In genomic region chr7:110264288-110264687, GRCh38 we compare ENCODE assay signal across 30 cellular contexts.
"Had no signal": no experiment of that assay in that cellular context is flagged by ENCODE, and none has a peak within 500 bp of the region (broad histone marks: within the 10 kb centered on the region; RNA-seq: fewer than 3 reads in every experiment).

No MANE protein-coding gene starts in this region.

- H3K36me3 Mint-ChIP-seq: neural progenitor cell; stimulated activated memory B cell treated with anti-CD40 and anti-IgM and Interleukin-4, amounts not matched to agents 10 μg/mL and 1 μg/mL and 100 μg/mL, for 72 hours; type B pancreatic cell had no signal

- H3K4me3 Mint-ChIP-seq: naive thymus-derived CD8-positive, alpha-beta T cell; natural killer cell treated with Interleukin-12 subunit alpha and Interleukin-12 subunit beta and Interleukin-15 and Interleukin-18, amount 100 ng/mL, for 72 hours; nephron progenitor cell; neural progenitor cell; stimulated activated memory B cell treated with anti-CD40 and anti-IgM and Interleukin-4, amounts not matched to agents 10 μg/mL and 1 μg/mL and 100 μg/mL, for 72 hours; stimulated activated naive CD8-positive, alpha-beta T cell treated with anti-CD3 and anti-CD28 coated beads, Interleukin-15, amount 100 ng/mL, for 72 hours; type B pancreatic cell had no signal

- H3K27me3 ChIP-seq: neural progenitor cell, ovary, right lobe of liver, sigmoid colon, suprapubic skin, testis, tibial artery, transverse colon, upper lobe of right lung, uterus had no signal

- H3K27ac Mint-ChIP-seq: naive thymus-derived CD8-positive, alpha-beta T cell; natural killer cell treated with Interleukin-12 subunit alpha and Interleukin-12 subunit beta and Interleukin-15 and Interleukin-18, amount 100 ng/mL, for 72 hours; nephron progenitor cell; neural progenitor cell; progenitor cell of endocrine pancreas; stimulated activated memory B cell treated with anti-CD40 and anti-IgM and Interleukin-4, amounts not matched to agents 10 μg/mL and 1 μg/mL and 100 μg/mL, for 72 hours; stimulated activated naive CD8-positive, alpha-beta T cell treated with anti-CD3 and anti-CD28 coated beads, Interleukin-15, amount 100 ng/mL, for 72 hours; type B pancreatic cell had no signal

- H2AFZ ChIP-seq: neural progenitor cell, parathyroid adenoma had no signal

- H3K27ac ChIP-seq: neural progenitor cell, ovary, parathyroid adenoma, psoas muscle, right lobe of liver, sigmoid colon, suprapubic skin, testis, tibial artery, transverse colon, upper lobe of right lung, uterus had no signal

- H3K9ac ChIP-seq: neural progenitor cell, parathyroid adenoma had no signal

- H3K36me3 ChIP-seq: neural progenitor cell, ovary, right lobe of liver, sigmoid colon, suprapubic skin, tibial artery, transverse colon, upper lobe of right lung, uterus had no signal

- H3K27me3 Mint-ChIP-seq: natural killer cell treated with Interleukin-12 subunit alpha and Interleukin-12 subunit beta and Interleukin-15 and Interleukin-18, amount 100 ng/mL, for 72 hours; progenitor cell of endocrine pancreas; stimulated activated memory B cell treated with anti-CD40 and anti-IgM and Interleukin-4, amounts not matched to agents 10 μg/mL and 1 μg/mL and 100 μg/mL, for 72 hours; stimulated activated naive CD8-positive, alpha-beta T cell treated with anti-CD3 and anti-CD28 coated beads, Interleukin-15, amount 100 ng/mL, for 72 hours; type B pancreatic cell had no signal

- H3K4me1 ChIP-seq: neural progenitor cell, parathyroid adenoma, psoas muscle, right lobe of liver, sigmoid colon, suprapubic skin, testis, tibial artery, transverse colon, upper lobe of right lung, uterus had no signal

- DNase-seq: naive thymus-derived CD8-positive, alpha-beta T cell; nephron progenitor cell; occipital lobe; ovary; posterior cingulate gyrus; psoas muscle; right cardiac atrium; right lobe of liver; sigmoid colon; small intestine; stimulated activated CD4-positive, alpha-beta T cell treated with anti-CD3 and anti-CD28 coated beads, Interleukin-1b, Interleukin-23, amount 100 ng/mL, for 48 hours; stimulated activated CD4-positive, alpha-beta T cell treated with anti-CD3 and anti-CD28 coated beads, Interleukin-4, amount 100 ng/mL, for 1 hour; stimulated activated CD4-positive, alpha-beta T cell treated with anti-CD3 and anti-CD28 coated beads, Interleukin-4, amount 100 ng/mL, for 4 hours; stimulated activated CD8-positive, alpha-beta memory T cell treated with anti-CD3 and anti-CD28 coated beads, Interleukin-4, amount 100 ng/mL, for 48 hours; stimulated activated naive CD4-positive, alpha-beta T cell; stimulated activated naive CD8-positive, alpha-beta T cell treated with anti-CD3 and anti-CD28 coated beads, Interleukin-15, amount 100 ng/mL, for 72 hours; stimulated activated naive CD8-positive, alpha-beta T cell treated with anti-CD3 and anti-CD28 coated beads, Interleukin-15, Interleukin-2, amounts not matched to agents 100 U/mL and 50 U/mL, for 24 hours; substantia nigra; testis; tibial artery; transverse colon; upper lobe of right lung; uterus had no signal

- H3K4me2 ChIP-seq: neural progenitor cell had no signal

- H3K9me3 ChIP-seq: ovary, psoas muscle, right lobe of liver, sigmoid colon, suprapubic skin, testis, tibial artery, transverse colon, upper lobe of right lung, uterus had no signal

- H3K79me2 ChIP-seq: parathyroid adenoma had no signal

- FAIRE-seq: small intestine had no signal

- H3K4me1 Mint-ChIP-seq: naive thymus-derived CD8-positive, alpha-beta T cell; nephron progenitor cell; neural progenitor cell; stimulated activated memory B cell treated with anti-CD40 and anti-IgM and Interleukin-4, amounts not matched to agents 10 μg/mL and 1 μg/mL and 100 μg/mL, for 72 hours; stimulated activated naive CD8-positive, alpha-beta T cell treated with anti-CD3 and anti-CD28 coated beads, Interleukin-15, amount 100 ng/mL, for 72 hours had no signal

- H3K4me3 ChIP-seq: neural progenitor cell, ovary, psoas muscle, right lobe of liver, sigmoid colon, suprapubic skin, testis, tibial artery, transverse colon, upper lobe of right lung, uterus had no signal

- ATAC-seq: naive thymus-derived CD8-positive, alpha-beta T cell; natural killer cell treated with Interleukin-12 subunit alpha and Interleukin-12 subunit beta and Interleukin-15 and Interleukin-18, amount 100 ng/mL, for 72 hours; psoas muscle; right cardiac atrium; right lobe of liver; stimulated activated memory B cell treated with anti-CD40 and anti-IgM and Interleukin-4, amounts not matched to agents 10 μg/mL and 1 μg/mL and 100 μg/mL, for 72 hours; stimulated activated naive CD8-positive, alpha-beta T cell treated with anti-CD3 and anti-CD28 coated beads, Interleukin-15, amount 100 ng/mL, for 72 hours; stimulated activated naive CD8-positive, alpha-beta T cell treated with anti-CD3 and anti-CD28 coated beads, Interleukin-15, Interleukin-2, amounts not matched to agents 100 U/mL and 50 U/mL, for 24 hours; upper lobe of right lung had no signal
